In genomic region chr19:3765121-3765520, GRCh38 we compare ENCODE assay signal across 27 cellular contexts. TPM values are rescaled to one million over a fixed set of nuclear protein-coding genes. Genes with fewer than 3 reads are reported as not detected.
"Had no signal": no experiment of that assay in that cellular context is flagged by ENCODE, and none has a peak within 500 bp of the region (broad histone marks: within the 10 kb centered on the region; RNA-seq: fewer than 3 reads in every experiment).

No MANE protein-coding gene starts in this region.

- H3K27ac Mint-ChIP-seq: IgD-negative memory B cell had no signal

- H3K9ac ChIP-seq: KMS-11 had no signal

- H3K9me3 Mint-ChIP-seq: IgD-negative memory B cell had no signal

- FAIRE-seq: HepG2, K562 had no signal

- H3K4me2 ChIP-seq: KMS-11 had no signal

- H3K4me1 ChIP-seq: SJCRH30 had no signal

- H3K4me3 ChIP-seq: K562, SJCRH30 had no signal

- H3K27me3 ChIP-seq: SJCRH30 had no signal

- H3K27ac ChIP-seq: KMS-11, SJCRH30 had no signal

- H3K9me3 ChIP-seq: SJCRH30 had no signal

- DNase-seq: Kasumi-1, MM.1S, NCI-H1092 treated with DMSO at 0.1 percent for 48 hours, NCI-H1436, NCI-H187, NCI-H2029, NCI-H2081 treated with DMSO at 0.1 percent for 48 hours, NCI-H2171, NCI-H226, NCI-H446, NCI-H510A, NCI-H524 treated with DMSO at 0.1 percent for 48 hours, NCI-H69, NCI-H774, PC-3, SHP77 treated with DMSO at 0.1 percent for 48 hours, SJCRH30 had no signal

- H3K4me3 Mint-ChIP-seq: IgD-negative memory B cell had no signal

- ATAC-seq: HepG2, K562, Panc1, PC-3, Right ventricle myocardium inferior had no signal

RNA-seq across cellular contexts. Expression of gene RAX2, which starts 6.9 kb away (rescaled TPM):
- total RNA-seq: HepG2, HT1080, K562, M059J, OCI-LY7, PC-3, Right ventricle myocardium inferior, RPMI7951, SJCRH30 had no signal
- polyA plus RNA-seq: HepG2, IgD-negative memory B cell, K562 had no signal

RNA-seq across cellular contexts. Expression of gene MATK, which starts 21.1 kb away (rescaled TPM):
- total RNA-seq: HepG2, HT1080, M059J, OCI-LY7, PC-3, RPMI7951, SJCRH30 had no signal

RNA-seq across cellular contexts. Expression of gene TJP3, which starts 56.9 kb away (rescaled TPM):
- total RNA-seq: HT1080, RPMI7951, SJCRH30 had no signal
